13 cellular contexts compared by ENCODE assay signal in genomic region chr12:68636268-68636667, GRCh38. TPM values are rescaled to one million over a fixed set of nuclear protein-coding genes. Genes with fewer than 3 reads are reported as not detected.
DNase-seq lines count a peak whose midpoint lies in the region; ATAC-seq, FAIRE-seq and TF ChIP-seq lines count a peak whose summit lies in the region.
"Had no signal": no experiment of that assay in that cellular context is flagged by ENCODE, and none has a peak within 500 bp of the region (broad histone marks: within the 10 kb centered on the region; RNA-seq: fewer than 3 reads in every experiment).

No MANE protein-coding gene starts in this region.

- H3K36me3 ChIP-seq in BLaER1 (peaks cover 14% of the 10 kb centered on the region; the same call in 1 of the 2 replicates), lower lobe of right lung (no peaks in the 10 kb centered on the region)

- TF ChIP-seq CTCF in astrocyte of the spinal cord (IDR thresholded peaks at IDR 0.05; ENCODE audit: low read depth, low read length) (no peak), lower lobe of right lung (IDR thresholded peaks at IDR 0.05) (no peak)

- peak overlapping the region; percentile 62 for H3K27ac ChIP-seq in BLaER1
- H3K27ac ChIP-seq in lower lobe of right lung: no peak overlapping the region
- H3K27ac ChIP-seq: VCaP had no signal

- H3K9me3 ChIP-seq in BLaER1 (no peaks in the 10 kb centered on the region), lower lobe of right lung (no peaks in the 10 kb centered on the region)

- peaks cover 100% of the 10 kb centered on the region for H3K4me1 ChIP-seq in BLaER1
- H3K4me1 ChIP-seq in lower lobe of right lung: peaks cover 78% of the 10 kb centered on the region

- intact Hi-C loops in lower lobe of right lung (cut with DNase I): no loop called here

- in situ Hi-C loops in astrocyte of the spinal cord (cut with HindIII; ENCODE audit: low sequenced_read_pairs): no loop called here

- H3K9ac ChIP-seq in BLaER1: no peak overlapping the region

- ATAC-seq in lower lobe of right lung (peak; percentile 51 to 57), HG03432 (IDR thresholded peaks at IDR 0.05; ENCODE audit: unreplicated experiment) (no peak)

- peak overlapping the region; percentile 58 for H3K4me2 ChIP-seq in BLaER1

- peak; percentile 21 for DNase-seq in HPDE6-E6E7 (ENCODE audit: extremely low spot score)
- DNase-seq in astrocyte of the spinal cord (ENCODE audit: low read depth, low spot score): peak; percentile 45
- no peak for DNase-seq in lower lobe of right lung
- DNase-seq in stimulated activated CD4-positive, alpha-beta T cell treated with anti-CD3 and anti-CD28 coated beads, Interleukin-4, amount 100 ng/mL, for 1 hour: no peak
- no peak for DNase-seq in activated effector memory CD4-positive, alpha-beta T cell treated with anti-CD3 and anti-CD28 coated beads, Interleukin-2, amount 50 U/mL, for 16 hours
- DNase-seq in RCC 7860 (ENCODE audit: low spot score): no peak
- DNase-seq: activated naive CD4-positive, alpha-beta T cell; DND-41; NCI-H1105 had no signal

- H3K4me3 ChIP-seq in BLaER1 (no peak overlapping the region), astrocyte of the spinal cord (ENCODE audit: low read depth, low read length) (no peak overlapping the region), lower lobe of right lung (no peak overlapping the region)

- peaks cover 100% of the 10 kb centered on the region for H4K20me1 ChIP-seq in BLaER1

- FAIRE-seq in RCC 7860 (lab: Jason Lieb, UNC): no peak
- FAIRE-seq: H1 had no signal

- H3K27me3 ChIP-seq in BLaER1: no peaks in the 10 kb centered on the region
- no peaks in the 10 kb centered on the region for H3K27me3 ChIP-seq in lower lobe of right lung (ENCODE audit: low read depth)

RNA-seq across cellular contexts. Expression of gene RAP1B, which starts 25.6 kb away (rescaled TPM):
- total RNA-seq in lower lobe of right lung: 193 TPM

RNA-seq across cellular contexts. Expression of gene NUP107, which starts 50.5 kb away (rescaled TPM):
- total RNA-seq in lower lobe of right lung: 30.2 TPM

Comparison
In these comparisons a context has a peak if more than half of its experiments do, and no peak if none do; other contexts are left out.
1. DNase-seq: peak in HPDE6-E6E7 (single experiment) and astrocyte of the spinal cord (single experiment); none in lower lobe of right lung (single experiment), stimulated activated CD4-positive, alpha-beta T cell treated with anti-CD3 and anti-CD28 coated beads, Interleukin-4, amount 100 ng/mL, for 1 hour (single experiment), activated effector memory CD4-positive, alpha-beta T cell treated with anti-CD3 and anti-CD28 coated beads, Interleukin-2, amount 50 U/mL, for 16 hours (single experiment) and RCC 7860 (single experiment).